In genomic region chr10:104013489-104013888, GRCh38 we compare ENCODE assay signal across 32 cellular contexts.
"Had no signal": no experiment of that assay in that cellular context is flagged by ENCODE, and none has a peak within 500 bp of the region (broad histone marks: within the 10 kb centered on the region; RNA-seq: fewer than 3 reads in every experiment).

No MANE protein-coding gene starts in this region.

- H3K4me1 ChIP-seq: adrenal gland, body of pancreas, colonic mucosa, esophagus muscularis mucosa, foreskin keratinocyte, gastrocnemius medialis had no signal

- ATAC-seq: activated CD4-positive, CD25-positive, alpha-beta regulatory T cell treated with anti-CD3 and anti-CD28 coated beads, Interleukin-2, amount 50 U/mL, for 24 hours; activated CD8-positive, alpha-beta T cell treated with anti-CD3 and anti-CD28 coated beads for 36 hours; activated naive CD8-positive, alpha-beta T cell treated with anti-CD3 and anti-CD28 coated beads, Interleukin-2, amount 50 U/mL, for 24 hours; activated T-cell treated with anti-CD3 and anti-CD28 coated beads, Interleukin-2, amount 50 U/mL, for 4 hours; activated T-helper 17 cell treated with anti-CD3 and anti-CD28 coated beads, Interleukin-2, amount 50 U/mL, for 72 hours; body of pancreas; foreskin keratinocyte; gastrocnemius medialis; T-helper 17 cell had no signal

- H3K27me3 ChIP-seq: adrenal gland, body of pancreas, cardiac muscle cell, colonic mucosa, dorsolateral prefrontal cortex, esophagus muscularis mucosa, foreskin keratinocyte, gastrocnemius medialis had no signal

- DNase-seq: activated B cell treated with CpG ODN at 0.5 μM for 24 hours; activated CD4-positive, alpha-beta T cell treated with anti-CD3 and anti-CD28 coated beads for 48 hours; activated CD4-positive, alpha-beta T cell treated with anti-CD3 and anti-CD28 coated beads, Interleukin-2, amount 50 U/mL, for 1 hour; activated CD4-positive, alpha-beta T cell treated with anti-CD3 and anti-CD28 coated beads, Interleukin-2, amount 50 U/mL, for 48 hours; activated CD8-positive, alpha-beta memory T cell treated with anti-CD3 and anti-CD28 coated beads for 24 hours; activated CD8-positive, alpha-beta T cell treated with anti-CD3 and anti-CD28 coated beads for 36 hours; activated effector memory CD4-positive, alpha-beta T cell treated with Interleukin-2 at 50 U/mL for 16 hours; activated naive CD4-positive, alpha-beta T cell treated with anti-CD3 and anti-CD28 coated beads for 36 hours; activated naive CD8-positive, alpha-beta T cell treated with anti-CD3 and anti-CD28 coated beads for 36 hours; activated naive CD8-positive, alpha-beta T cell treated with anti-CD3 and anti-CD28 coated beads, Interleukin-2, amount 50 U/mL, for 24 hours; activated T-cell treated with anti-CD3 and anti-CD28 coated beads, Interleukin-2, amount 50 U/mL, for 4 hours; adrenal gland; amygdala; aorta; body of pancreas; central memory CD4-positive, alpha-beta T cell; cerebellar nuclear complex; colonic mucosa; dorsolateral prefrontal cortex; effector memory CD4-positive, alpha-beta T cell; endodermal cell; foreskin keratinocyte; gastrocnemius medialis; glutamatergic neuron; T-helper 1 cell; T-helper 17 cell; T1000; WERI-Rb-1 had no signal

- H3K36me3 ChIP-seq: adrenal gland had no signal

- H3K9me3 ChIP-seq: adrenal gland, body of pancreas, colonic mucosa, esophagus muscularis mucosa, gastrocnemius medialis had no signal

- H3K4me3 ChIP-seq: adrenal gland, body of pancreas, cardiac muscle cell, colonic mucosa, dorsolateral prefrontal cortex, esophagus muscularis mucosa, gastrocnemius medialis had no signal

- H3K27ac ChIP-seq: adrenal gland, body of pancreas, cardiac muscle cell, colonic mucosa, dorsolateral prefrontal cortex, esophagus muscularis mucosa, foreskin keratinocyte, gastrocnemius medialis, WERI-Rb-1 had no signal
